Comparison of ENCODE assay signal across 1 cellular context in the genomic region with DNA sequence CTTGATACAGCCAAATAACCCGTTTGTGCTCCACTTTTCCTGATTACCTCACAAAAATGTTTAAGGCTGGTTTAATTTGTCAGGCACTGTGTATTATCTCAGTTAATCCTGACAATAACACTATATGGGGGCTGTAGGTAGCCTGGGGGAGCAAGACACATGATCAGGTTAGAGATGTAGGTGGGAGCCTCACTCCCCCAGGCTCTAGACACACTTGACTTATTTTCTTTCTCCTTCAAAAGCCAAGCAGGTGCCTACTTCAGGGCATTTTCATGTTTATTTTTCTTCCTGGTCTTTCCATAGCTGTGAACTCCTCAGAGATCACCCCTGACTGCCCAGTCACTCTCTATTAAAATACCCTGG.
TF ChIP-seq lines count a peak whose summit lies in the region.

No MANE protein-coding gene starts in this region.

TF ChIP-seq in WTC11, 78 proteins besides CTCF, POLR2A, EP300 and RAD21 (continued from another document):
- TF ChIP-seq, protein P1, sequence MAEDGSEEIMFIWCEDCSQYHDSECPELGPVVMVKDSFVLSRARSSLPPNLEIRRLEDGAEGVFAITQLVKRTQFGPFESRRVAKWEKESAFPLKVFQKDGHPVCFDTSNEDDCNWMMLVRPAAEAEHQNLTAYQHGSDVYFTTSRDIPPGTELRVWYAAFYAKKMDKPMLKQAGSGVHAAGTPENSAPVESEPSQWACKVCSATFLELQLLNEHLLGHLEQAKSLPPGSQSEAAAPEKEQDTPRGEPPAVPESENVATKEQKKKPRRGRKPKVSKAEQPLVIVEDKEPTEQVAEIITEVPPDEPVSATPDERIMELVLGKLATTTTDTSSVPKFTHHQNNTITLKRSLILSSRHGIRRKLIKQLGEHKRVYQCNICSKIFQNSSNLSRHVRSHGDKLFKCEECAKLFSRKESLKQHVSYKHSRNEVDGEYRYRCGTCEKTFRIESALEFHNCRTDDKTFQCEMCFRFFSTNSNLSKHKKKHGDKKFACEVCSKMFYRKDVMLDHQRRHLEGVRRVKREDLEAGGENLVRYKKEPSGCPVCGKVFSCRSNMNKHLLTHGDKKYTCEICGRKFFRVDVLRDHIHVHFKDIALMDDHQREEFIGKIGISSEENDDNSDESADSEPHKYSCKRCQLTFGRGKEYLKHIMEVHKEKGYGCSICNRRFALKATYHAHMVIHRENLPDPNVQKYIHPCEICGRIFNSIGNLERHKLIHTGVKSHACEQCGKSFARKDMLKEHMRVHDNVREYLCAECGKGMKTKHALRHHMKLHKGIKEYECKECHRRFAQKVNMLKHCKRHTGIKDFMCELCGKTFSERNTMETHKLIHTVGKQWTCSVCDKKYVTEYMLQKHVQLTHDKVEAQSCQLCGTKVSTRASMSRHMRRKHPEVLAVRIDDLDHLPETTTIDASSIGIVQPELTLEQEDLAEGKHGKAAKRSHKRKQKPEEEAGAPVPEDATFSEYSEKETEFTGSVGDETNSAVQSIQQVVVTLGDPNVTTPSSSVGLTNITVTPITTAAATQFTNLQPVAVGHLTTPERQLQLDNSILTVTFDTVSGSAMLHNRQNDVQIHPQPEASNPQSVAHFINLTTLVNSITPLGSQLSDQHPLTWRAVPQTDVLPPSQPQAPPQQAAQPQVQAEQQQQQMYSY (CRISPR knock-in tag; IDR thresholded peaks at IDR 0.05), result no peak
- no peak for TF ChIP-seq PRRX2 (CRISPR knock-in tag; IDR thresholded peaks at IDR 0.05)
- TF ChIP-seq JAZF1 (CRISPR knock-in tag; IDR thresholded peaks at IDR 0.05), result no peak
- TF ChIP-seq ZNF423 (CRISPR knock-in tag; IDR thresholded peaks at IDR 0.05), result no peak
- no peak for TF ChIP-seq SOX15 (CRISPR knock-in tag; IDR thresholded peaks at IDR 0.05)
- TF ChIP-seq NR2C2 (CRISPR knock-in tag; IDR thresholded peaks at IDR 0.05), result no peak
- no peak for TF ChIP-seq ZNF317 (CRISPR knock-in tag; IDR thresholded peaks at IDR 0.05; ENCODE audit: borderline replicate concordance, low read depth)
